In genomic region chr19:34480491-34480890, GRCh38 we compare ENCODE assay signal across 17 cellular contexts. TPM values are rescaled to one million over a fixed set of nuclear protein-coding genes. Genes with fewer than 3 reads are reported as not detected.
DNase-seq lines count a peak whose midpoint lies in the region; ATAC-seq, FAIRE-seq and TF ChIP-seq lines count a peak whose summit lies in the region.
"Had no signal": no experiment of that assay in that cellular context is flagged by ENCODE, and none has a peak within 500 bp of the region (broad histone marks: within the 10 kb centered on the region; RNA-seq: fewer than 3 reads in every experiment).

No MANE protein-coding gene starts in this region.

- TF ChIP-seq POLR2A in HCT116 (IDR thresholded peaks at IDR 0.05; ENCODE audit: borderline replicate concordance, extremely low read depth, insufficient read depth, insufficient read length) (no peak), H1 (IDR thresholded peaks at IDR 0.05; ENCODE audit: control extremely low read depth in 1 of 2, low read depth in 2 of 2, low read length in 2 of 2) (no peak)

- TF ChIP-seq CTCF in HCT116 (IDR thresholded peaks at IDR 0.05 in 2 of 3, conservative IDR thresholded peaks at IDR 0.05 in 1 of 3; ENCODE audit: borderline replicate concordance in 1 of 3, insufficient read depth in 1 of 3, low read depth in 2 of 3, low read length in 2 of 3) (no peak), H1 (IDR thresholded peaks at IDR 0.05; ENCODE audit: control extremely low read depth in 1 of 3, insufficient read depth in 1 of 3, low read depth in 1 of 3, low read length in 3 of 3) (no peak), smooth muscle cell (IDR thresholded peaks at IDR 0.05; ENCODE audit: borderline replicate concordance, insufficient read depth, poor library complexity, severe bottlenecking) (no peak)

- H3F3A ChIP-seq in smooth muscle cell (ENCODE audit: low read depth) = no peaks in the 10 kb centered on the region

- no peak overlapping the region for H3K14ac ChIP-seq in H1 (ENCODE audit: insufficient read length)
- H3K14ac ChIP-seq in mesenchymal stem cell (ENCODE audit: low read length in 2 of 2) = peak overlapping the region in 1 of 2 experiments; percentile 96

- DNase-seq in HCT116 (ENCODE audit: low read depth, low spot score) (no peak), H1 (ENCODE audit: low read depth in 1 of 2, low spot score in 2 of 2) (peak in 1 of 2 experiments; percentile 53), mesenchymal stem cell (no peak), smooth muscle cell (lab: John Stamatoyannopoulos, UW; ENCODE audit: unreplicated experiment) (no peak), iPS-NIHi11 (ENCODE audit: low spot score) (no peak), cerebellar nuclear complex (lab: John Stamatoyannopoulos, UW) (no peak), EL (no peak), glomerular visceral epithelial cell (ENCODE audit: extremely low spot score) (no peak)
- DNase-seq: activated CD4-positive, CD25-positive, alpha-beta regulatory T cell treated with anti-CD3 and anti-CD28 coated beads, Interleukin-2, amount 50 U/mL, for 72 hours; activated T-cell treated with anti-CD3 and anti-CD28 coated beads for 4 hours; dermis blood vessel endothelial cell; foreskin fibroblast; NCI-H2107; occipital lobe; SW 1271 had no signal

- H3K27ac ChIP-seq in HCT116 (ENCODE audit: low read depth, low read length) (no peak overlapping the region), H1 (ENCODE audit: low read depth, low read length) (no peak overlapping the region), mesenchymal stem cell (ENCODE audit: low read length, poor library complexity, severe bottlenecking) (no peak overlapping the region), smooth muscle cell (ENCODE audit: low read depth) (peak overlapping the region; percentile 63)
- H3K27ac ChIP-seq: BLaER1 treated with 17β-estradiol and CSF1 and Interleukin-3, amounts not matched to agents 10 nM and 100 nM had no signal

- H3K9me3 ChIP-seq in HCT116 (ENCODE audit: control insufficient read depth in 1 of 2, insufficient read depth in 1 of 2, low read depth in 1 of 2, low read length in 2 of 2) (no peaks in the 10 kb centered on the region), H1 (ENCODE audit: insufficient read depth in 2 of 2, low read depth in 1 of 2, low read length in 1 of 2) (peaks cover 0 to 4% of the 10 kb centered on the region in 2 experiments; a peak in 1 of 4 replicates), mesenchymal stem cell (ENCODE audit: control insufficient read depth, low read length) (no peaks in the 10 kb centered on the region), smooth muscle cell (replicated peaks; ENCODE audit: low read depth) (no peaks in the 10 kb centered on the region)

- H3K79me2 ChIP-seq in HCT116 (ENCODE audit: insufficient read depth, low read length) = peaks cover 6% of the 10 kb centered on the region; the same call in 1 of the 2 replicates
- H3K79me2 ChIP-seq in H1 (ENCODE audit: control insufficient read depth in 1 of 2, insufficient read depth in 2 of 2, low read length in 2 of 2) = peaks cover 0 to 3% of the 10 kb centered on the region in 2 experiments; a peak in 1 of 4 replicates
- H3K79me2 ChIP-seq in smooth muscle cell (ENCODE audit: low read depth) = peaks cover 34% of the 10 kb centered on the region

- H3K36me3 ChIP-seq in HCT116 (ENCODE audit: control insufficient read depth in 1 of 2, insufficient read depth in 2 of 2, low read length in 2 of 2) (no peaks in the 10 kb centered on the region), H1 (ENCODE audit: control insufficient read depth in 2 of 4, insufficient read depth in 4 of 4, low read length in 3 of 4) (no peaks in the 10 kb centered on the region), mesenchymal stem cell (ENCODE audit: control insufficient read depth in 1 of 2, insufficient read depth in 2 of 2, low read depth in 1 of 2, low read length in 2 of 2) (peaks cover 0 to 13% of the 10 kb centered on the region in 2 experiments), smooth muscle cell (ENCODE audit: low read depth) (no peaks in the 10 kb centered on the region)
- H3K36me3 ChIP-seq: BLaER1 treated with 17β-estradiol and CSF1 and Interleukin-3, amounts not matched to agents 10 nM and 100 nM had no signal

- H2BK20ac ChIP-seq in H1 (ENCODE audit: low read length) = no peak overlapping the region

- H3K4me2 ChIP-seq in HCT116 (ENCODE audit: low read length) = peak overlapping the region; percentile 69
- H3K4me2 ChIP-seq in H1 (ENCODE audit: insufficient read depth in 1 of 2, low read depth in 2 of 2, low read length in 2 of 2) = peak overlapping the region; percentile 75 to 96
- H3K4me2 ChIP-seq in mesenchymal stem cell (ENCODE audit: low read length, poor library complexity, severe bottlenecking) = peak overlapping the region; percentile 94
- H3K4me2 ChIP-seq in smooth muscle cell = peak overlapping the region; percentile 97
- H3K4me2 ChIP-seq: BLaER1 treated with 17β-estradiol and CSF1 and Interleukin-3, amounts not matched to agents 10 nM and 100 nM had no signal

- H3K27me3 ChIP-seq in HCT116 (ENCODE audit: insufficient read depth, low read length) (no peaks in the 10 kb centered on the region), H1 (replicated peaks in 1 of 4; ENCODE audit: control insufficient read depth in 3 of 4, extremely low read depth in 1 of 4, insufficient read depth in 3 of 4, low read length in 3 of 4) (peaks cover 0 to 23% (median 16%) of the 10 kb centered on the region in 4 experiments; a peak in 6 of 7 replicates), mesenchymal stem cell (ENCODE audit: control insufficient read depth in 1 of 2, insufficient read depth in 1 of 2, low read length in 2 of 2) (no peaks in the 10 kb centered on the region), smooth muscle cell (ENCODE audit: low read depth) (no peaks in the 10 kb centered on the region)
- H3K27me3 ChIP-seq: BLaER1 treated with 17β-estradiol and CSF1 and Interleukin-3, amounts not matched to agents 10 nM and 100 nM had no signal

- H4K91ac ChIP-seq in H1 (replicated peaks; ENCODE audit: insufficient read length, low read length) (no peak overlapping the region), mesenchymal stem cell (ENCODE audit: low read length) (peak overlapping the region; percentile 73)

- H3K9ac ChIP-seq in HCT116 (ENCODE audit: low read length) (no peak overlapping the region), H1 (replicated peaks in 1 of 4; ENCODE audit: extremely low read depth in 1 of 4, low read depth in 3 of 4, low read length in 3 of 4) (0 out of 7 replicates have a peak overlapping the region, but pooled peaks of 1 of the 4 experiments have one; percentile 0), mesenchymal stem cell (ENCODE audit: low read length) (peak overlapping the region; percentile 86), smooth muscle cell (ENCODE audit: low read depth) (no peak overlapping the region)
- H3K9ac ChIP-seq: BLaER1 treated with 17β-estradiol and CSF1 and Interleukin-3, amounts not matched to agents 10 nM and 100 nM had no signal

- intact Hi-C loops in HCT116 (cut with micrococcal nuclease) = no loop called here

- H2BK120ac ChIP-seq in H1 (replicated peaks; ENCODE audit: low read depth, low read length) (no peak overlapping the region), mesenchymal stem cell (ENCODE audit: low read depth, low read length) (peak overlapping the region; percentile 86)

- H3K4ac ChIP-seq in H1 (replicated peaks; ENCODE audit: insufficient read length, low read depth, low read length) (no peak overlapping the region), mesenchymal stem cell (ENCODE audit: low read depth in 1 of 2, low read length in 2 of 2) (peak overlapping the region in 1 of 2 experiments; percentile 93)

- H3K4me1 ChIP-seq in HCT116 (ENCODE audit: control insufficient read depth in 1 of 2, insufficient read depth in 2 of 2, low read length in 2 of 2) (peaks cover 3 to 6% of the 10 kb centered on the region in 2 experiments; a peak in 3 of 4 replicates), H1 (replicated peaks in 1 of 4; ENCODE audit: control insufficient read depth in 3 of 4, insufficient read depth in 4 of 4, low read length in 3 of 4) (peaks cover 0 to 18% (median 14%) of the 10 kb centered on the region in 4 experiments; a peak in 6 of 7 replicates), mesenchymal stem cell (ENCODE audit: control insufficient read depth, insufficient read depth, low read depth, low read length) (peaks cover 29% of the 10 kb centered on the region), smooth muscle cell (ENCODE audit: low read depth) (peaks cover 10% of the 10 kb centered on the region)

- no TSS peak for BruUV-seq in HCT116 (replicated peaks; lab: Mats Ljungman, UMichigan)

- H3K23me2 ChIP-seq in H1 (ENCODE audit: low read depth, low read length) = peaks cover 18% of the 10 kb centered on the region; the same call in 1 of the 2 replicates

- H2AK5ac ChIP-seq in H1 (ENCODE audit: low read depth, low read length) (no peak overlapping the region; the same call in 1 of the 2 replicates), mesenchymal stem cell (ENCODE audit: low read length, severe bottlenecking) (peak overlapping the region; percentile 96)

- no peak overlapping the region for H3K56ac ChIP-seq in H1 (replicated peaks; ENCODE audit: insufficient read length, low read depth, low read length)

- POLR2A ChIA-PET in HCT116 (lab: Charles Lee) (interaction anchor here (0.6 kb wide), 1 partner anchor 284 kb away, joined by 3 read pairs; no protein-coding TSS in a partner anchor), H1 (lab: Charles Lee; ENCODE audit: partially characterized antibody) (interaction anchor here (4.0 kb wide), 1 partner anchor 9 kb away, joined by 35 read pairs; no protein-coding TSS in a partner anchor)

- H4K20me1 ChIP-seq in HCT116 (ENCODE audit: insufficient read depth) (no peaks in the 10 kb centered on the region), H1 (replicated peaks in 1 of 2; ENCODE audit: control insufficient read depth in 1 of 2, insufficient read depth in 2 of 2, low read length in 2 of 2) (peaks cover 0 to 11% of the 10 kb centered on the region in 2 experiments), smooth muscle cell (ENCODE audit: low read depth) (peaks cover 31% of the 10 kb centered on the region)

- H3K9me2 ChIP-seq in HCT116 (ENCODE audit: insufficient read depth) = no peaks in the 10 kb centered on the region

- 0 out of 2 replicates have a peak overlapping the region, but pooled peaks have one; percentile 72 for H2BK15ac ChIP-seq in H1 (ENCODE audit: low read length)
- no peak overlapping the region for H2BK15ac ChIP-seq in mesenchymal stem cell (ENCODE audit: low read depth, poor library complexity, severe bottlenecking)

- H3K4me3 ChIP-seq in HCT116 (replicated peaks in 1 of 2; ENCODE audit: low read depth in 1 of 2, low read length in 2 of 2) = no peak overlapping the region
- peak overlapping the region; percentile 47 to 74 (median 56); a peak in 7 of 8 replicates for H3K4me3 ChIP-seq in H1 (ENCODE audit: extremely low read depth in 1 of 4, insufficient read depth in 2 of 4, low read depth in 3 of 4, low read length in 4 of 4)
- H3K4me3 ChIP-seq in mesenchymal stem cell (ENCODE audit: insufficient read depth in 1 of 2, low read depth in 1 of 2, low read length in 2 of 2) = peak overlapping the region; percentile 16 to 78
- H3K4me3 ChIP-seq in smooth muscle cell = peak overlapping the region; percentile 60
- H3K4me3 ChIP-seq: BLaER1 treated with 17β-estradiol and CSF1 and Interleukin-3, amounts not matched to agents 10 nM and 100 nM had no signal

- CTCF ChIA-PET in HCT116 (lab: Charles Lee) (no interaction called here), H1 (lab: Charles Lee; ENCODE audit: partially characterized antibody) (no interaction called here)

- no peak for TF ChIP-seq RAD21 in HCT116 (IDR thresholded peaks at IDR 0.05; ENCODE audit: low read depth)
- no peak for TF ChIP-seq RAD21 in H1 (IDR thresholded peaks at IDR 0.05 in 1 of 2, conservative IDR thresholded peaks at IDR 0.05 in 1 of 2; ENCODE audit: low read depth in 2 of 2, low read length in 2 of 2)

- FAIRE-seq in H1 (lab: Jason Lieb, UNC) = no peak
- FAIRE-seq: GM19239 had no signal

- H2BK12ac ChIP-seq in H1 (ENCODE audit: low read depth, low read length) (0 out of 2 replicates have a peak overlapping the region, but pooled peaks have one; percentile 75), mesenchymal stem cell (ENCODE audit: low read length in 2 of 2) (peak overlapping the region in 1 of 2 experiments; percentile 72)

- H4K8ac ChIP-seq in H1 (ENCODE audit: extremely low read depth, insufficient read depth, low read length) (no peak overlapping the region), mesenchymal stem cell (ENCODE audit: low read length) (peak overlapping the region; percentile 70)

- H3K79me1 ChIP-seq in H1 (ENCODE audit: low read depth, low read length) (0 out of 2 replicates have a peak, but pooled peaks cover 2% of the 10 kb centered on the region), mesenchymal stem cell (replicated peaks; ENCODE audit: low read length, poor library complexity, severe bottlenecking) (peaks cover 12% of the 10 kb centered on the region)

- WGBS in H1 (ENCODE audit: extremely low coverage in 1 of 2, insufficient coverage in 1 of 2, insufficient read length in 1 of 2, insufficient replicate concordance in 2 of 2, low coverage in 1 of 2, low lambda C conversion rate in 2 of 2, missing lambda C conversion rate in 1 of 2), 2 experiments = 72% methylated on average over 19 of the region's 19 CpGs; no CpG with 5 or more reads in 1 of the 2 experiments
- 88% methylated on average over 19 of the region's 19 CpGs for WGBS in mesenchymal stem cell
- 85% methylated on average over 19 of the region's 19 CpGs for WGBS in smooth muscle cell (ENCODE audit: low lambda C conversion rate)

- no peak for ATAC-seq in HCT116

- H3K18ac ChIP-seq in H1 (ENCODE audit: extremely low read depth, low read length) = no peak overlapping the region; the same call in 1 of the 2 replicates
- H3K18ac ChIP-seq in mesenchymal stem cell (ENCODE audit: low read depth in 1 of 2, low read length in 2 of 2) = peak overlapping the region; percentile 95 to 99

- H2AFZ ChIP-seq in HCT116 (ENCODE audit: low read depth, low read length, poor library complexity, severe bottlenecking) (no peak overlapping the region), H1 (ENCODE audit: low read length) (no peak overlapping the region), mesenchymal stem cell (ENCODE audit: low read depth, low read length) (no peak overlapping the region), smooth muscle cell (ENCODE audit: low read depth) (no peak overlapping the region)

- H2BK5ac ChIP-seq in H1 (ENCODE audit: low read depth, low read length) = no peak overlapping the region; the same call in 1 of the 2 replicates
- no peak overlapping the region for H2BK5ac ChIP-seq in mesenchymal stem cell (ENCODE audit: low read depth, low read length, poor library complexity, severe bottlenecking)

- TF ChIP-seq EP300 in H1 (IDR thresholded peaks at IDR 0.05; ENCODE audit: borderline replicate concordance in 1 of 2, low read depth in 2 of 2, low read length in 2 of 2) = no peak

- RAD21 ChIA-PET in HCT116 (lab: Charles Lee; ENCODE audit: low non-redundant PET in 1 of 2, low total read pairs in 2 of 2, uncharacterized antibody in 2 of 2, unreplicated experiment in 2 of 2) = no interaction called here

- H3K23ac ChIP-seq in H1 (ENCODE audit: insufficient read length) (no peak overlapping the region), mesenchymal stem cell (ENCODE audit: low read length in 2 of 2) (no peak overlapping the region)

- H4K5ac ChIP-seq in H1 (ENCODE audit: insufficient read length, low read depth, low read length) = no peak overlapping the region

RNA-seq across cellular contexts. Expression of gene WTIP, which starts 1.1 kb away (rescaled TPM):
- 8.4 TPM for total RNA-seq in HCT116 (2021; ENCODE audit: unreplicated experiment)
- 8.3 and 9.0 TPM in 2 replicates for polyA plus RNA-seq in HCT116 (2012)
- total RNA-seq in H1 (2021; fragmentation: NEBNext Ultra II Directional; extraction: Animal tissue kit (Norgen Biotek cat#: 25700)) = 15.4 and 20.3 TPM in 2 replicates
- polyA plus RNA-seq in H1 (2011; rRNA removed) = 8.7 and 10.8 TPM in 2 replicates
- polyA plus RNA-seq in H1 (2011; cell fraction: cytosol; rRNA removed) = 16.9 TPM
- 27.1 TPM for polyA plus RNA-seq in H1 (2011; cell fraction: nucleus; rRNA removed)
- 14.4 to 20.8 TPM (median 17.9 TPM) in 4 replicates for polyA plus RNA-seq in H1 (2012, experiment 1 of 2)
- 9.5 TPM for polyA plus RNA-seq in H1 (2012, experiment 2 of 2)
- 6.3 TPM for polyA plus RNA-seq in H1 (2013, experiment 1 of 2)
- polyA plus RNA-seq in H1 (2013, experiment 2 of 2) = 4.9 TPM
- polyA minus RNA-seq in H1 (2011; rRNA and poly(A)+ RNA removed) = 20.5 and 26.8 TPM in 2 replicates
- polyA minus RNA-seq in H1 (2011; cell fraction: cytosol; rRNA and poly(A)+ RNA removed) = 11.1 TPM
- 6.9 TPM for polyA minus RNA-seq in H1 (2011; cell fraction: nucleus; rRNA and poly(A)+ RNA removed)
- polyA plus RNA-seq in mesenchymal stem cell (2013, experiment 1 of 2) = 6.3 TPM
- polyA plus RNA-seq in mesenchymal stem cell (2013, experiment 2 of 2) = 5.7 TPM
- total RNA-seq in smooth muscle cell = 9.5 and 13.8 TPM in 2 replicates
- 13.1 and 16.0 TPM in 2 replicates for polyA plus RNA-seq in smooth muscle cell

RNA-seq across cellular contexts. Expression of gene UBA2, which starts 52.3 kb away (rescaled TPM):
- total RNA-seq in HCT116 (2021; ENCODE audit: unreplicated experiment) = 121 TPM
- 153 and 165 TPM in 2 replicates for polyA plus RNA-seq in HCT116 (2012)
- total RNA-seq in H1 (2021; fragmentation: NEBNext Ultra II Directional; extraction: Animal tissue kit (Norgen Biotek cat#: 25700)) = 181 and 182 TPM in 2 replicates
- polyA plus RNA-seq in H1 (2011; rRNA removed) = 100.0 and 111 TPM in 2 replicates
- 142 TPM for polyA plus RNA-seq in H1 (2011; cell fraction: cytosol; rRNA removed)
- 77.2 TPM for polyA plus RNA-seq in H1 (2011; cell fraction: nucleus; rRNA removed)
- 190 to 260 TPM (median 248 TPM) in 4 replicates for polyA plus RNA-seq in H1 (2012, experiment 1 of 2)
- polyA plus RNA-seq in H1 (2012, experiment 2 of 2) = 12.9 TPM
- polyA plus RNA-seq in H1 (2013, experiment 1 of 2) = 130 TPM
- 152 TPM for polyA plus RNA-seq in H1 (2013, experiment 2 of 2)
- polyA minus RNA-seq in H1 (2011; rRNA and poly(A)+ RNA removed) = 275 and 399 TPM in 2 replicates
- polyA minus RNA-seq in H1 (2011; cell fraction: cytosol; rRNA and poly(A)+ RNA removed) = 164 TPM
- 137 TPM for polyA minus RNA-seq in H1 (2011; cell fraction: nucleus; rRNA and poly(A)+ RNA removed)
- polyA plus RNA-seq in mesenchymal stem cell (2013, experiment 1 of 2) = 80.7 TPM
- polyA plus RNA-seq in mesenchymal stem cell (2013, experiment 2 of 2) = 81.9 TPM
- total RNA-seq in smooth muscle cell = 129 and 139 TPM in 2 replicates
- polyA plus RNA-seq in smooth muscle cell = 66.7 and 77.7 TPM in 2 replicates

Comparison
In these comparisons a context has a peak if more than half of its experiments do, and no peak if none do; other contexts are left out.
1. H3K4me3 ChIP-seq: peak in H1 (4 of 4), mesenchymal stem cell (2 of 2) and smooth muscle cell (single experiment); none in HCT116 (0 of 2).
2. Peak in every context shown above with its lines, with median percentiles within 50 percentile points of each other: H3K4me2 ChIP-seq.